Comparison of ENCODE assay signal across 8 cellular contexts in the genomic region with DNA sequence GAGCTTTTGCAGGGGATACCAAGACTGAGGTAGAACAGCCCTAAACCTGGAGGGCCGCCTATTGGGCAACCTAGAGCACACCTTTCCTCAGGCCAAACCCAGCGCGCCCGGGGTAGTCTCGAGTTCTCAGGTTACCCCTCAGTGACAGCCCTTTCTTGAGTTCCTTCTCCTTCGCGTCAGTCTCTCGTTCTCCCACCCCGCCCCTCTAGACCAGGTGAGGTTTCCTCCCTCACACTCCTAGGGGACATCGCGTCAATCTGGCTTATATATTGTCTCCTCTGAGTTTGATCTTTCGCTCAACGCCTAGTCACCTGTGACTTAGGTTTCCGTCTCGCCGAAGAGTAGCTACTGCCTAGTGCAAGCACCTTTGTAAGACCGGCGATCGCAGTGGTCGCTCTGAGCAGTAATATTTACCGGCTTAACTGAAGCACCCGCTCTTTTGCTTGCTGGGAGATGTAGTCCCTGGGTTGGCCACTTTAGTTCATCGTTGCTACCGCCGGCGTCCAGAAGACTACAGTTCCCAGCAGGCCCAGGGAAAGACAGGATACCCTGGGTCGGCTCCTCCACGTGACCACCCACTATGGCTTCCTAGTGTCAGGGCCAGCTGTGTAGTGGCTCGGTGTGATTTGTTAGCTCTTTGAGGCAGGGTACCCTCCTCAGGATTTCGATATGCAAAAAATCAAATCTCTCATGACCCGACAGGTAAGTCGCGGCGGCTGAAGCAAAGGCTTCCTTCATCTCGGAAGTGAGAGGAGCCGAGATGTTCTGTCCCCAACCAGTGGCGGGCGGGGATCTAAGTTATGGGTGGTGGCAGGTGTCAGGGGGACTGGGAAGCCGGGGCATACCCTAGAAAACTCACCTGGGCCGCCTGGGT. TPM values are rescaled to one million over a fixed set of nuclear protein-coding genes. Genes with fewer than 3 reads are reported as not detected.
DNase-seq lines count a peak whose midpoint lies in the region; ATAC-seq and TF ChIP-seq lines count a peak whose summit lies in the region.

A gene with protein sequence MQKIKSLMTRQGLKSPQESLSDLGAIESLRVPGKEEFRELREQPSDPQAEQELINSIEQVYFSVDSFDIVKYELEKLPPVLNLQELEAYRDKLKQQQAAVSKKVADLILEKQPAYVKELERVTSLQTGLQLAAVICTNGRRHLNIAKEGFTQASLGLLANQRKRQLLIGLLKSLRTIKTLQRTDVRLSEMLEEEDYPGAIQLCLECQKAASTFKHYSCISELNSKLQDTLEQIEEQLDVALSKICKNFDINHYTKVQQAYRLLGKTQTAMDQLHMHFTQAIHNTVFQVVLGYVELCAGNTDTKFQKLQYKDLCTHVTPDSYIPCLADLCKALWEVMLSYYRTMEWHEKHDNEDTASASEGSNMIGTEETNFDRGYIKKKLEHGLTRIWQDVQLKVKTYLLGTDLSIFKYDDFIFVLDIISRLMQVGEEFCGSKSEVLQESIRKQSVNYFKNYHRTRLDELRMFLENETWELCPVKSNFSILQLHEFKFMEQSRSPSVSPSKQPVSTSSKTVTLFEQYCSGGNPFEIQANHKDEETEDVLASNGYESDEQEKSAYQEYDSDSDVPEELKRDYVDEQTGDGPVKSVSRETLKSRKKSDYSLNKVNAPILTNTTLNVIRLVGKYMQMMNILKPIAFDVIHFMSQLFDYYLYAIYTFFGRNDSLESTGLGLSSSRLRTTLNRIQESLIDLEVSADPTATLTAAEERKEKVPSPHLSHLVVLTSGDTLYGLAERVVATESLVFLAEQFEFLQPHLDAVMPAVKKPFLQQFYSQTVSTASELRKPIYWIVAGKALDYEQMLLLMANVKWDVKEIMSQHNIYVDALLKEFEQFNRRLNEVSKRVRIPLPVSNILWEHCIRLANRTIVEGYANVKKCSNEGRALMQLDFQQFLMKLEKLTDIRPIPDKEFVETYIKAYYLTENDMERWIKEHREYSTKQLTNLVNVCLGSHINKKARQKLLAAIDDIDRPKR (plus strand): TSS at position 568 of the 874 bp plus-strand sequence. CDS start 102 bp downstream, at position 670.

- peak within 1 kb of the TSS; percentile 44 for H3K27ac ChIP-seq in OCI-LY7 (ENCODE audit: low read depth, low read length, poor library complexity, severe bottlenecking)

- H3K4me1 ChIP-seq in OCI-LY7 (ENCODE audit: insufficient read depth, low read length, poor library complexity, severe bottlenecking): peaks cover 25% of the 10 kb centered on the region

- H4K20me1 ChIP-seq in OCI-LY7 (ENCODE audit: insufficient read depth, low read length): no peaks in the 10 kb centered on the region; the same call in 1 of the 2 replicates

- TF ChIP-seq CTCF in OCI-LY7 (conservative IDR thresholded peaks at IDR 0.05; ENCODE audit: low read length): no peak

- peak within 1 kb of the TSS; percentile 99 for H3K4me2 ChIP-seq in OCI-LY7 (ENCODE audit: low read length)

- CTCF ChIA-PET in OCI-LY7 (lab: Charles Lee; ENCODE audit: unreplicated experiment): interaction anchor here (0.6 to 0.7 kb wide), 2 partner anchors 14 to 85 kb away, joined by 3 read pairs; no protein-coding TSS in a partner anchor

- ATAC-seq in GM21526 (IDR thresholded peaks at IDR 0.05; ENCODE audit: low FRiP score, unreplicated experiment): peak; percentile 99

- H3K36me3 ChIP-seq in OCI-LY7 (ENCODE audit: insufficient read depth, low read length): no peaks in the 10 kb centered on the region

- H2AFZ ChIP-seq in OCI-LY7 (ENCODE audit: low read length): peak within 1 kb of the TSS; percentile 92

- POLR2A ChIA-PET in OCI-LY7 (lab: Charles Lee): interaction anchor here (0.5 to 1.8 kb wide), 15 partner anchors 8 to 759 kb away, joined by 3 to 13 read pairs (median 4); a partner anchor contains a TSS

- intact Hi-C loops in OCI-LY7 (cut with micrococcal nuclease; ENCODE audit: unreplicated experiment): loop anchor here (2.0 to 10.0 kb wide), 4 partner anchors 145 to 703 kb away; a partner anchor contains a TSS

- DNase-seq in D341Med (ENCODE audit: low spot score): peak; percentile 94
- DNase-seq in HuH-7.5 (ENCODE audit: low spot score): peak; percentile 57
- DNase-seq in OCI-LY7 (ENCODE audit: low spot score): peak; percentile 95
- peak; percentile 82 for DNase-seq in activated T-cell treated with anti-CD3 and anti-CD28 coated beads for 1 hour (ENCODE audit: low read depth)
- DNase-seq in epidermal melanocyte (ENCODE audit: insufficient read length, low spot score): peak; percentile 92
- DNase-seq in middle frontal gyrus (ENCODE audit: extremely low spot score, low spot score): peak; percentile 94
- DNase-seq in stimulated activated CD8-positive, alpha-beta memory T cell treated with anti-CD3 and anti-CD28 coated beads, Interleukin-2, amount 100 ng/mL, for 48 hours (ENCODE audit: low read depth in 2 of 2): peak; percentile 68 to 78

- no peaks in the 10 kb centered on the region for H3K9me2 ChIP-seq in OCI-LY7 (ENCODE audit: insufficient read depth, low read length)

- TSS peak; percentile 95 for BruUV-seq in OCI-LY7 (replicated peaks; lab: Mats Ljungman, UMichigan)

- no peaks in the 10 kb centered on the region for H3K9me3 ChIP-seq in OCI-LY7 (ENCODE audit: low read length)

- peak within 1 kb of the TSS; percentile 96 for H3K4me3 ChIP-seq in OCI-LY7 (ENCODE audit: low read depth, low read length, poor library complexity, severe bottlenecking)

- peaks cover 21% of the 10 kb centered on the region for H3K79me2 ChIP-seq in OCI-LY7 (ENCODE audit: insufficient read depth, low read depth, low read length)

RNA-seq across cellular contexts. Expression of the gene that starts here (rescaled TPM):
- total RNA-seq in OCI-LY7 (2014; rRNA removed; shearing (Covaris generic)): 14.9 and 17.9 TPM in 2 replicates
- total RNA-seq in OCI-LY7 (2022): 19.7 and 20.0 TPM in 2 replicates

Comparison
In these comparisons a context has a peak if more than half of its experiments do, and no peak if none do; other contexts are left out.
1. Peak in every context shown above with its lines: DNase-seq, ATAC-seq, H3K4me3 ChIP-seq and H3K27ac ChIP-seq.